ENCODE assay signal across 21 cellular contexts in the genomic region with DNA sequence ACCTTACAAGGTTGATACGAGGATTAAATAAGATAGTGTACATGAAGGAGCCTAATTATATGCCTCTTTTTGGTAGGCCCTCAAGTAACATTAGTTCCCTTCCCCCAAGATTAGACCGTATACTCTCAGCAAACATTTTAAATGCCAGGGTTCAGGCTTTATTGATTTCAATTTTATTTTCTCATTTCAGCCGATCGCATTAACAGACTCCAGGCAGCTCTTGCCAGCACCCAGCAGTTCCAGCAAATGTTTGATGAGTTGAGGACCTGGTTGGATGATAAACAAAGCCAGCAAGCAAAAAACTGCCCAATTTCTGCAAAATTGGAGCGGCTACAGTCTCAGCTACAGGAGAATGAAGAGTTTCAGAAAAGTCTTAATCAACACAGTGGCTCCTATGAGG.
A peak's percentile ranks its signal among the peaks of the same experiment; 100 is the strongest.
DNase-seq lines count a peak whose midpoint lies in the region; ATAC-seq and TF ChIP-seq lines count a peak whose summit lies in the region.
"Had no signal": no experiment of that assay in that cellular context is flagged by ENCODE, and none has a peak within 500 bp of the region (broad histone marks: within the 10 kb centered on the region; RNA-seq: fewer than 3 reads in every experiment).

No MANE protein-coding gene starts in this region.

- no peak overlapping the region for H3K4me3 Mint-ChIP-seq in activated CD4-positive, alpha-beta T cell treated with anti-CD3 and anti-CD28 coated beads, Interleukin-2, amount 10 ng/mL, durations not matched to agents 7 days and 5 days
- H3K4me3 Mint-ChIP-seq: activated naive CD8-positive, alpha-beta T cell treated with anti-CD3 and anti-CD28 coated beads, Interleukin-2, amount 10 ng/mL, durations not matched to agents 7 days and 5 days; activated T-cell treated with anti-CD3 and anti-CD28 coated beads, Interleukin-2, amount 50 U/mL, for 4 hours had no signal

- peaks cover 11% of the 10 kb centered on the region for H3K4me1 Mint-ChIP-seq in activated CD4-positive, alpha-beta T cell treated with anti-CD3 and anti-CD28 coated beads, Interleukin-2, amount 10 ng/mL, durations not matched to agents 7 days and 5 days

- CTCF ChIA-PET in activated CD4-positive, alpha-beta T cell treated with anti-CD3 and anti-CD28 coated beads, Interleukin-2, amount 10 ng/mL, durations not matched to agents 7 days and 5 days (lab: Charles Lee), result interaction anchor here (0.7 to 1.7 kb wide), 7 partner anchors 9 to 102 kb away, joined by 3 to 6 read pairs (median 4); no protein-coding TSS in a partner anchor

- no peak overlapping the region for H3K4me2 ChIP-seq in smooth muscle cell

- H3K36me3 ChIP-seq in HUES6 (ENCODE audit: control insufficient read depth, insufficient read depth, low read length) (peaks cover 75% of the 10 kb centered on the region), adipocyte (ENCODE audit: control insufficient read depth, insufficient read depth, low read length, severe bottlenecking) (peaks cover 52% of the 10 kb centered on the region), right lobe of liver (peaks cover 0 to 33% (median 7%) of the 10 kb centered on the region in 4 donors), smooth muscle cell (ENCODE audit: low read depth) (peaks cover 16% of the 10 kb centered on the region)

- DNase-seq in adipocyte (ENCODE audit: low read depth), result no peak
- DNase-seq in right lobe of liver, result peak in 1 of 3 donors; percentile 65
- no peak for DNase-seq in smooth muscle cell (lab: John Stamatoyannopoulos, UW; ENCODE audit: unreplicated experiment)
- DNase-seq in activated CD4-positive, alpha-beta T cell treated with anti-CD3 and anti-CD28 coated beads, Interleukin-2, amount 10 ng/mL, durations not matched to agents 7 days and 5 days, result no peak
- no peak for DNase-seq in NCI-H1694 (lab: John Stamatoyannopoulos, UW)
- no peak for DNase-seq in NCI-H2029 treated with DMSO at 0.1 percent for 48 hours (lab: John Stamatoyannopoulos, UW)
- DNase-seq: activated naive CD8-positive, alpha-beta T cell treated with anti-CD3 and anti-CD28 coated beads, Interleukin-2, amount 10 ng/mL, durations not matched to agents 7 days and 5 days; activated T-cell treated with anti-CD3 and anti-CD28 coated beads, Interleukin-2, amount 50 U/mL, for 4 hours; central memory CD4-positive, alpha-beta T cell; effector CD8-positive, alpha-beta T cell; kidney; midbrain; NCI-H1092 treated with DMSO at 0.1 percent for 48 hours; occipital lobe; stimulated activated CD4-positive, alpha-beta T cell treated with anti-CD3 and anti-CD28 coated beads, Interleukin-4, amount 100 ng/mL, for 4 hours; stimulated activated CD8-positive, alpha-beta memory T cell treated with anti-CD3 and anti-CD28 coated beads, Interleukin-4, amount 100 ng/mL, for 48 hours; thyroid gland had no signal

- peaks cover 31% of the 10 kb centered on the region for H3K79me2 ChIP-seq in smooth muscle cell (ENCODE audit: low read depth)

- no peak overlapping the region for H3K27ac Mint-ChIP-seq in activated CD4-positive, alpha-beta T cell treated with anti-CD3 and anti-CD28 coated beads, Interleukin-2, amount 10 ng/mL, durations not matched to agents 7 days and 5 days
- H3K27ac Mint-ChIP-seq: activated naive CD8-positive, alpha-beta T cell treated with anti-CD3 and anti-CD28 coated beads, Interleukin-2, amount 10 ng/mL, durations not matched to agents 7 days and 5 days had no signal

- no peaks in the 10 kb centered on the region for H3K27me3 Mint-ChIP-seq in activated CD4-positive, alpha-beta T cell treated with anti-CD3 and anti-CD28 coated beads, Interleukin-2, amount 10 ng/mL, durations not matched to agents 7 days and 5 days
- H3K27me3 Mint-ChIP-seq: activated naive CD8-positive, alpha-beta T cell treated with anti-CD3 and anti-CD28 coated beads, Interleukin-2, amount 10 ng/mL, durations not matched to agents 7 days and 5 days had no signal

- H3K27ac ChIP-seq in HUES6 (ENCODE audit: low read depth, low read length) (peak overlapping the region; percentile 54; the same call in 1 of the 2 replicates), right lobe of liver (peak overlapping the region in 2 of 3 donors; percentile 24 to 33), smooth muscle cell (ENCODE audit: low read depth) (peak overlapping the region; percentile 25)
- H3K27ac ChIP-seq: C4-2B, HL-60, thyroid gland had no signal

- peaks cover 12% of the 10 kb centered on the region for H3K4me1 ChIP-seq in HUES6 (ENCODE audit: control insufficient read depth, insufficient read depth, low read length)
- H3K4me1 ChIP-seq in adipocyte (ENCODE audit: control insufficient read depth, insufficient read depth, low read length), result peaks cover 43% of the 10 kb centered on the region
- peaks cover 0 to 49% (median 17%) of the 10 kb centered on the region in 4 donors for H3K4me1 ChIP-seq in right lobe of liver
- peaks cover 11% of the 10 kb centered on the region for H3K4me1 ChIP-seq in smooth muscle cell (ENCODE audit: low read depth)

- peaks cover 59% of the 10 kb centered on the region for H3K36me3 Mint-ChIP-seq in activated CD4-positive, alpha-beta T cell treated with anti-CD3 and anti-CD28 coated beads, Interleukin-2, amount 10 ng/mL, durations not matched to agents 7 days and 5 days (ENCODE audit: low read depth)

- H3K9ac ChIP-seq in HUES6 (ENCODE audit: low read length) (no peak overlapping the region), adipocyte (ENCODE audit: low read length) (peak overlapping the region; percentile 43), smooth muscle cell (ENCODE audit: low read depth) (no peak overlapping the region)

- ATAC-seq in right lobe of liver, result peak; percentile 58 to 80 (median 65)
- ATAC-seq: activated T-cell treated with anti-CD3 and anti-CD28 coated beads, Interleukin-2, amount 50 U/mL, for 4 hours had no signal

- intact Hi-C loops in right lobe of liver (cut with DNase I), result loop anchor here in 1 of 2 donors (10.0 kb wide), 1 partner anchor 282 kb away; no protein-coding TSS in a partner anchor

- peaks cover 43% of the 10 kb centered on the region for H3F3A ChIP-seq in smooth muscle cell (ENCODE audit: low read depth)

- no peaks in the 10 kb centered on the region for H3K9me3 ChIP-seq in HUES6 (ENCODE audit: control insufficient read depth, insufficient read depth, low read depth, low read length)
- H3K9me3 ChIP-seq in adipocyte (ENCODE audit: control insufficient read depth, low read length), result no peaks in the 10 kb centered on the region
- H3K9me3 ChIP-seq in right lobe of liver, result no peaks in the 10 kb centered on the region
- H3K9me3 ChIP-seq in smooth muscle cell (replicated peaks; ENCODE audit: low read depth), result no peaks in the 10 kb centered on the region
- H3K9me3 ChIP-seq: thyroid gland had no signal

- H3K27me3 ChIP-seq in HUES6 (ENCODE audit: control insufficient read depth, insufficient read depth, low read length) (no peaks in the 10 kb centered on the region), adipocyte (replicated peaks; ENCODE audit: control insufficient read depth, insufficient read depth, low read length) (no peaks in the 10 kb centered on the region), right lobe of liver (no peaks in the 10 kb centered on the region), smooth muscle cell (ENCODE audit: low read depth) (no peaks in the 10 kb centered on the region)
- H3K27me3 ChIP-seq: thyroid gland had no signal

- H2AFZ ChIP-seq in smooth muscle cell (ENCODE audit: low read depth), result no peak overlapping the region

- 39% methylated on average over 5 of the region's 5 CpGs for WGBS in right lobe of liver (ENCODE audit: insufficient coverage, low coverage, low lambda C conversion rate, missing lambda C conversion rate)
- WGBS in smooth muscle cell (ENCODE audit: low lambda C conversion rate), result 96% methylated on average over 5 of the region's 5 CpGs

- no peaks in the 10 kb centered on the region for H3K9me3 Mint-ChIP-seq in activated CD4-positive, alpha-beta T cell treated with anti-CD3 and anti-CD28 coated beads, Interleukin-2, amount 10 ng/mL, durations not matched to agents 7 days and 5 days
- H3K9me3 Mint-ChIP-seq: activated naive CD8-positive, alpha-beta T cell treated with anti-CD3 and anti-CD28 coated beads, Interleukin-2, amount 10 ng/mL, durations not matched to agents 7 days and 5 days; activated T-cell treated with anti-CD3 and anti-CD28 coated beads, Interleukin-2, amount 50 U/mL, for 4 hours had no signal

- no peak for TF ChIP-seq POLR2A in right lobe of liver (IDR thresholded peaks at IDR 0.05)

- POLR2A ChIA-PET in activated CD4-positive, alpha-beta T cell treated with anti-CD3 and anti-CD28 coated beads, Interleukin-2, amount 10 ng/mL, durations not matched to agents 7 days and 5 days (lab: Charles Lee), result no interaction called here

- no peak for TF ChIP-seq CTCF in right lobe of liver (IDR thresholded peaks at IDR 0.05)
- TF ChIP-seq CTCF in smooth muscle cell (IDR thresholded peaks at IDR 0.05; ENCODE audit: borderline replicate concordance, insufficient read depth, poor library complexity, severe bottlenecking), result no peak

- peaks cover 30% of the 10 kb centered on the region for H4K20me1 ChIP-seq in smooth muscle cell (ENCODE audit: low read depth)

- H3K4me3 ChIP-seq in HUES6 (ENCODE audit: low read depth, low read length) (no peak overlapping the region), adipocyte (ENCODE audit: low read length) (no peak overlapping the region), right lobe of liver (no peak overlapping the region), smooth muscle cell (no peak overlapping the region)
- H3K4me3 ChIP-seq: skin epidermis, thyroid gland had no signal
